ENCODE assay signal across 17 cellular contexts in genomic region chr18:7927119-7927518, GRCh38.
"Had no signal": no experiment of that assay in that cellular context is flagged by ENCODE, and none has a peak within 500 bp of the region (broad histone marks: within the 10 kb centered on the region; RNA-seq: fewer than 3 reads in every experiment).

No MANE protein-coding gene starts in this region.

- H3K4me1 ChIP-seq: lower lobe of right lung, suprapubic skin had no signal

- H3K9me3 Mint-ChIP-seq: type B pancreatic cell had no signal

- DNase-seq: activated CD4-positive, alpha-beta T cell treated with anti-CD3 and anti-CD28 coated beads for 4 hours; activated CD8-positive, alpha-beta memory T cell treated with anti-CD3 and anti-CD28 coated beads, Interleukin-2, amount 50 U/mL, for 48 hours; activated CD8-positive, alpha-beta T cell treated with anti-CD3 and anti-CD28 coated beads, Interleukin-2, amount 10 ng/mL, durations not matched to agents 7 days and 5 days; activated naive CD4-positive, alpha-beta T cell; lower lobe of right lung; midbrain; right lobe of liver; stimulated activated CD4-positive, alpha-beta T cell treated with anti-CD3 and anti-CD28 coated beads, Interleukin-12 subunit alpha, Interleukin-12 subunit beta, amount 100 ng/mL, for 4 hours; stimulated activated CD4-positive, alpha-beta T cell treated with anti-CD3 and anti-CD28 coated beads, Interleukin-2, amount 100 ng/mL, for 48 hours; stimulated activated naive CD4-positive, alpha-beta T cell treated with Interleukin-2 at 50 U/mL for 16 hours; T-cell; T1000 had no signal

- H3K4me3 Mint-ChIP-seq: activated CD8-positive, alpha-beta T cell treated with anti-CD3 and anti-CD28 coated beads, Interleukin-2, amount 10 ng/mL, durations not matched to agents 7 days and 5 days; T-cell had no signal

- H3K27ac Mint-ChIP-seq: activated CD8-positive, alpha-beta T cell treated with anti-CD3 and anti-CD28 coated beads, Interleukin-2, amount 10 ng/mL, durations not matched to agents 7 days and 5 days; T-cell; type B pancreatic cell had no signal

- H3K27me3 ChIP-seq: neutrophil, right lobe of liver, suprapubic skin had no signal

- H3K27me3 Mint-ChIP-seq: type B pancreatic cell had no signal

- H3K36me3 Mint-ChIP-seq: T-cell, type B pancreatic cell had no signal

- H3K36me3 ChIP-seq: lower lobe of right lung, neutrophil, right lobe of liver, suprapubic skin had no signal

- H3K4me3 ChIP-seq: lower lobe of right lung, right lobe of liver, suprapubic skin had no signal

- H3K4me1 Mint-ChIP-seq: T-cell had no signal

- ATAC-seq: activated CD8-positive, alpha-beta T cell treated with anti-CD3 and anti-CD28 coated beads, Interleukin-2, amount 10 ng/mL, durations not matched to agents 7 days and 5 days; esophagus mucosa; T-cell had no signal

- H3K9me3 ChIP-seq: lower lobe of right lung, neutrophil, right lobe of liver, suprapubic skin had no signal

- H3K27ac ChIP-seq: lower lobe of right lung, neutrophil, right lobe of liver, suprapubic skin, VCaP had no signal
